Comparison of ENCODE assay signal across 20 cellular contexts in genomic region chr1:95832370-95832769, GRCh38.
"Had no signal": no experiment of that assay in that cellular context is flagged by ENCODE, and none has a peak within 500 bp of the region (broad histone marks: within the 10 kb centered on the region; RNA-seq: fewer than 3 reads in every experiment).

No MANE protein-coding gene starts in this region.

- ATAC-seq: Panc1, PC-3, SK-N-SH treated with all-trans-retinoic acid at 6 μM for 48 hours had no signal

- H3K4me1 ChIP-seq: SJCRH30 had no signal

- H3K27me3 ChIP-seq: SJCRH30 had no signal

- H3K27ac ChIP-seq: RWPE1, SJCRH30 had no signal

- H3K36me3 ChIP-seq: SJCRH30 had no signal

- DNase-seq: KBM-7, MV-4-11, NCI-H1048, NCI-H1105, NCI-H1417, NCI-H1436 treated with DMSO at 0.1 percent for 48 hours, NCI-H1694, NCI-H187 treated with DMSO at 0.1 percent for 48 hours, NCI-H2029 treated with DMSO at 0.1 percent for 48 hours, NCI-H2171 treated with DMSO at 0.1 percent for 48 hours, NCI-H510A, NCI-H524 treated with DMSO at 0.1 percent for 48 hours, NCI-H69, NCI-H774, PC-3, SHP77 treated with DMSO at 0.1 percent for 48 hours, SJCRH30 had no signal

- H3K9me3 ChIP-seq: SJCRH30 had no signal

- H3K4me3 ChIP-seq: SJCRH30 had no signal
